Comparison of ENCODE assay signal across 8 cellular contexts in genomic region chr21:43711724-43712123, GRCh38. TPM values are rescaled to one million over a fixed set of nuclear protein-coding genes. Genes with fewer than 3 reads are reported as not detected.
DNase-seq lines count a peak whose midpoint lies in the region; ATAC-seq and TF ChIP-seq lines count a peak whose summit lies in the region.
"Not testable (repeated sequence)": the region's sequence is repeated elsewhere in the genome, so short reads cannot be mapped to it uniquely, and the experiment has no call there.

No MANE protein-coding gene starts in this region.

- peak overlapping the region; percentile 33 to 74 for H3K9ac ChIP-seq in colonic mucosa (ENCODE audit: low read depth in 2 of 2, low read length in 2 of 2)
- H3K9ac ChIP-seq in iPS-20b (ENCODE audit: low read depth, low read length), result not testable (repeated sequence)
- peak overlapping the region; percentile 42 to 59 for H3K9ac ChIP-seq in mucosa of rectum (ENCODE audit: low read depth in 1 of 2, low read length in 2 of 2)

- not testable (repeated sequence) for TF ChIP-seq CTCF in Panc1 (IDR thresholded peaks at IDR 0.05); colonic mucosa (IDR thresholded peaks at IDR 0.05); prostate gland (IDR thresholded peaks at IDR 0.05); upper lobe of right lung (IDR thresholded peaks at IDR 0.05)

- ATAC-seq in Panc1, result peak; percentile 38
- not testable (repeated sequence) for ATAC-seq in upper lobe of right lung

- H3K4me3 ChIP-seq in Panc1 (ENCODE audit: low read depth in 2 of 2, low read length in 2 of 2), result peak overlapping the region; percentile 19 to 63
- H3K4me3 ChIP-seq in colonic mucosa, result peak overlapping the region; percentile 7
- 0 out of 2 replicates have a peak overlapping the region, but pooled peaks have one; percentile 17 for H3K4me3 ChIP-seq in iPS-20b (ENCODE audit: low read length)
- peak overlapping the region; percentile 51 to 63 for H3K4me3 ChIP-seq in mucosa of rectum (ENCODE audit: low read length in 2 of 2)
- H3K4me3 ChIP-seq in prostate gland, upper lobe of right lung: not testable (repeated sequence)

- H3K4me1 ChIP-seq in Panc1 (ENCODE audit: control insufficient read depth, insufficient read depth, low read length) (peaks cover 22% of the 10 kb centered on the region), iPS-20b (ENCODE audit: insufficient read depth, low read length) (peaks cover 13% of the 10 kb centered on the region), mucosa of rectum (ENCODE audit: control insufficient read depth in 2 of 2, insufficient read depth in 2 of 2, low read length in 2 of 2) (peaks cover 15 to 23% of the 10 kb centered on the region in 2 donors)
- H3K4me1 ChIP-seq in colonic mucosa; prostate gland (replicated peaks); upper lobe of right lung: not testable (repeated sequence)

- 49% methylated on average over 10 of the region's 10 CpGs for WGBS in prostate gland

- peak overlapping the region; percentile 96 for H3K27ac ChIP-seq in Panc1 (ENCODE audit: low read length)
- peak overlapping the region; percentile 84 for H3K27ac ChIP-seq in colonic mucosa
- not testable (repeated sequence) for H3K27ac ChIP-seq in iPS-20b (ENCODE audit: low read length)
- H3K27ac ChIP-seq in mucosa of rectum (ENCODE audit: low read depth in 2 of 2, low read length in 2 of 2), result peak overlapping the region; percentile 87 to 91
- H3K27ac ChIP-seq in prostate gland, result peak overlapping the region; percentile 72 to 74
- H3K27ac ChIP-seq in upper lobe of right lung, result peak overlapping the region; percentile 65

- peak; percentile 0 for DNase-seq in DMS153 treated with DMSO at 0.1 percent for 48 hours (lab: John Stamatoyannopoulos, UW; ENCODE audit: unreplicated experiment)
- peak; percentile 27 for DNase-seq in HT-29 (ENCODE audit: low spot score)
- DNase-seq in Panc1 (ENCODE audit: low read depth, low spot score); colonic mucosa; prostate gland (ENCODE audit: low spot score); upper lobe of right lung: not testable (repeated sequence)

- CTCF ChIA-PET in Panc1 (lab: Charles Lee), result interaction anchor here (0.6 kb wide), 1 partner anchor 21 kb away, joined by 4 read pairs; no protein-coding TSS in a partner anchor

- TF ChIP-seq POLR2A in prostate gland (IDR thresholded peaks at IDR 0.05), result not testable (repeated sequence)

- intact Hi-C loops in Panc1 (cut with micrococcal nuclease; ENCODE audit: unreplicated experiment); colonic mucosa (cut with DNase I); prostate gland (cut with DNase I); upper lobe of right lung (cut with DNase I): not testable (repeated sequence)

- H3K36me3 ChIP-seq in Panc1 (ENCODE audit: control insufficient read depth, insufficient read depth, low read length); colonic mucosa; iPS-20b (ENCODE audit: insufficient read depth, low read depth, low read length); mucosa of rectum (ENCODE audit: control insufficient read depth in 2 of 2, insufficient read depth in 2 of 2, low read length in 2 of 2); prostate gland; upper lobe of right lung: not testable (repeated sequence)

- not testable (repeated sequence) for H3K27me3 ChIP-seq in Panc1 (ENCODE audit: control insufficient read depth, insufficient read depth, low read length); colonic mucosa; mucosa of rectum (ENCODE audit: control insufficient read depth in 2 of 2, insufficient read depth in 2 of 2, low read length in 2 of 2); prostate gland (replicated peaks; ENCODE audit: insufficient read depth); upper lobe of right lung
- H3K27me3 ChIP-seq in iPS-20b (ENCODE audit: insufficient read depth, low read length), result peaks cover 11% of the 10 kb centered on the region; the same call in 1 of the 2 replicates

- in situ Hi-C loops in Panc1 (cut with HindIII; ENCODE audit: low pct_unique_long_range_greater_than_20kb, low sequenced_read_pairs), result not testable (repeated sequence)

- not testable (repeated sequence) for H3K9me3 ChIP-seq in Panc1 (ENCODE audit: control insufficient read depth, insufficient read depth, low read depth, low read length); colonic mucosa; iPS-20b (ENCODE audit: insufficient read depth, low read depth, low read length); mucosa of rectum (ENCODE audit: control insufficient read depth in 2 of 2, low read length in 2 of 2); prostate gland; upper lobe of right lung

- POLR2A ChIA-PET in Panc1 (lab: Charles Lee), result interaction anchor here (0.6 kb wide), 1 partner anchor 18 kb away, joined by 9 read pairs; no protein-coding TSS in a partner anchor

- not testable (repeated sequence) for BruUV-seq in Panc1 (replicated peaks; lab: Mats Ljungman, UMichigan)

RNA-seq across cellular contexts. Expression of gene PDXK, which starts 7.2 kb away (rescaled TPM):
- 193 and 219 TPM in 2 replicates for total RNA-seq in HT-29 (2014; rRNA removed; shearing (Covaris generic))
- total RNA-seq in Panc1 (2021; ENCODE audit: unreplicated experiment) (184 TPM), colonic mucosa (100 to 1,000 TPM; 155 to 188 TPM), prostate gland (100 to 1,000 TPM in 1 of 2 donors, 10 to 100 TPM in 1; 61.4 to 161 TPM), upper lobe of right lung (280 TPM)
- polyA plus RNA-seq in Panc1 (2012; ENCODE audit: insufficient read length), result 125 TPM

RNA-seq across cellular contexts. Expression of gene RRP1B, which starts 52.4 kb away (rescaled TPM):
- total RNA-seq in HT-29 (2014; rRNA removed; shearing (Covaris generic)), result 19.4 and 20.0 TPM in 2 replicates
- total RNA-seq in Panc1 (2021; ENCODE audit: unreplicated experiment), result 30.7 TPM
- polyA plus RNA-seq in Panc1 (2012; ENCODE audit: insufficient read length), result 13.6 TPM
- total RNA-seq in colonic mucosa, result 10 to 100 TPM; 11.0 to 22.1 TPM
- 10 to 100 TPM; 22.7 to 38.3 TPM for total RNA-seq in prostate gland
- total RNA-seq in upper lobe of right lung, result 18.4 TPM

RNA-seq across cellular contexts. Expression of gene HSF2BP, which starts 52.4 kb away (rescaled TPM):
- total RNA-seq in HT-29 (2014; rRNA removed; shearing (Covaris generic)), result 0.13 and 0.56 TPM in 2 replicates
- total RNA-seq in Panc1 (2021; ENCODE audit: unreplicated experiment) (4.2 TPM), colonic mucosa (under 1 TPM in 1 of 2 donors, not detected in 1; 0.45 TPM), prostate gland (1 to 10 TPM; 3.2 to 7.0 TPM), upper lobe of right lung (0.41 TPM)
- 3.5 TPM for polyA plus RNA-seq in Panc1 (2012; ENCODE audit: insufficient read length)
